10 cellular contexts compared by ENCODE assay signal in the genomic region with DNA sequence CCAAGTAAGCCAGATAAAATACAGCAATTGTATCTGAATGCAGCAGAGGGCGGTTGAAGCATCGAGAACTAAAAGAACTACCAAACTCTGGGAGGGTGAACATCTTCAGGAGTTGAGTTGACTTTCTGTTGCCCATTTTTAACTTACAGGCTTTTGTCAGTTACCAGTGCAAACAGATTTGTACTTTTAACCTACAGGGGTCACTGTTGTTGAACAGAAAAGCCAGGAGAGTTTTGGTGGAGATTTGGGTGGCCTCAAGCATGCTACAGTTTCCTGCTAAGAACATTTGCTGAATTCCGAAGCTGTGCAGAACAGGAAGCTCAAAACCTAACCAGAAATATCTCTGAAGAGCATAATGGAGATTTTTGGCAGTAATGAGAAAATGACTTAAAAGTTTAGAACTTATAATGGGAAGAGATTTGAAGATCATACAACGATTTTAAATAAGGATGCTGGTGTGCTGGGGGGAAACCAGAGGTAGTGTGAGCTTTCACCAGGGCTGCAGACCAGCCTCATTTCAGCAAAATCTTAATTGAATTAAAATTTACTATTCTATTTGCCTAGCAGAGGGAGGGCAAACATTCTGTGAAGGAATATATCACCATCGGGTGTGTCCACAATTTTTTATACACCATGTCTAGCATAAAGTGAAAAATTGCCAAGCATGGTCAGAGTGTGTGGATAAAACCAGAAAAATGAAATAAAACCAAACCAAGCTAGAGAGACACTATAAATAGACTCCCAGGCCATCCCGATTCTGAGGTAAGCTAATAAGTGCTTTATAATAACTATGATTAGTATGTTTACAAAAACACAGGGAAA.
DNase-seq lines count a peak whose midpoint lies in the region; ATAC-seq, FAIRE-seq and TF ChIP-seq lines count a peak whose summit lies in the region.
"Had no signal": no experiment of that assay in that cellular context is flagged by ENCODE, and none has a peak within 500 bp of the region (broad histone marks: within the 10 kb centered on the region; RNA-seq: fewer than 3 reads in every experiment).

No MANE protein-coding gene starts in this region.

- FAIRE-seq in GM19239 (lab: Jason Lieb, UNC): peak; percentile 96

- no peak overlapping the region for H3K9ac ChIP-seq in neuronal stem cell (ENCODE audit: low read depth, low read length, poor library complexity)

- peaks cover 0 to 5% of the 10 kb centered on the region in 2 donors for H3K9me3 ChIP-seq in neuronal stem cell (replicated peaks in 1 of 2; ENCODE audit: control insufficient read depth in 2 of 2, insufficient read depth in 1 of 2, low read depth in 1 of 2, low read length in 2 of 2)
- H3K9me3 ChIP-seq: neutrophil, SJSA1 had no signal

- H2AFZ ChIP-seq in neuronal stem cell (ENCODE audit: low read length): no peak overlapping the region

- POLR2A ChIA-PET in RWPE1 (lab: Yijun Ruan, JAX; ENCODE audit: low non-redundant PET): no interaction called here

- no peak overlapping the region for H2BK15ac ChIP-seq in neuronal stem cell (ENCODE audit: low read length)

- no peak overlapping the region for H2BK12ac ChIP-seq in neuronal stem cell (ENCODE audit: low read length)

- ATAC-seq in HG03565 (IDR thresholded peaks at IDR 0.05; ENCODE audit: unreplicated experiment): peak; percentile 82

- TF ChIP-seq CTCF in RWPE1 (conservative IDR thresholded peaks at IDR 0.05; ENCODE audit: low read depth) (peak; percentile 45), coronary artery (IDR thresholded peaks at IDR 0.05) (no peak)

- CTCF ChIA-PET in RWPE1 (lab: Yijun Ruan, JAX): interaction anchor here (0.6 to 1.9 kb wide), 11 partner anchors 14 to 510 kb away, joined by 3 to 8 read pairs (median 3); no protein-coding TSS in a partner anchor

- H3K27me3 ChIP-seq in neuronal stem cell (ENCODE audit: control insufficient read depth in 3 of 3, insufficient read depth in 3 of 3, low read depth in 1 of 3, low read length in 3 of 3): no peaks in the 10 kb centered on the region
- H3K27me3 ChIP-seq: neutrophil had no signal

- H3K27ac ChIP-seq in RWPE1: no peak overlapping the region
- H3K27ac ChIP-seq in neuronal stem cell (replicated peaks; ENCODE audit: low read length): no peak overlapping the region
- H3K27ac ChIP-seq in coronary artery: peak overlapping the region in 1 of 2 donors; percentile 25
- H3K27ac ChIP-seq: neutrophil, SJSA1 had no signal

- H3K4ac ChIP-seq in neuronal stem cell (ENCODE audit: low read length): no peak overlapping the region

- H3K14ac ChIP-seq in neuronal stem cell (ENCODE audit: low read length): no peak overlapping the region

- WGBS in neuronal stem cell (ENCODE audit: extremely low coverage in 2 of 2, insufficient read length in 2 of 2, insufficient replicate concordance in 1 of 2), 2 donors: no CpG with 5 or more reads among the region's 6 CpGs

- no peak overlapping the region for H3K23ac ChIP-seq in neuronal stem cell (ENCODE audit: low read depth, low read length, poor library complexity)

- H3K79me1 ChIP-seq in neuronal stem cell (ENCODE audit: low read depth, low read length): no peaks in the 10 kb centered on the region

- no peak overlapping the region for H2BK120ac ChIP-seq in neuronal stem cell (ENCODE audit: low read depth, low read length)

- DNase-seq in COLO829 (ENCODE audit: low spot score) (peak; percentile 28), GM19239 (ENCODE audit: insufficient read length, low spot score) (no peak), RWPE1 (ENCODE audit: low spot score) (no peak), fibroblast of gingiva (ENCODE audit: low read depth) (peak; percentile 67), neuronal stem cell (ENCODE audit: low spot score) (peak; percentile 31), NCI-H187 treated with DMSO at 0.1 percent for 48 hours (lab: John Stamatoyannopoulos, UW) (no peak), coronary artery (ENCODE audit: low spot score) (no peak)

- no peak overlapping the region for H2AK5ac ChIP-seq in neuronal stem cell (ENCODE audit: low read depth, low read length)

- no peak overlapping the region for H4K91ac ChIP-seq in neuronal stem cell (ENCODE audit: low read depth, low read length, poor library complexity)

- no peak overlapping the region for H3K18ac ChIP-seq in neuronal stem cell (ENCODE audit: low read length)

- no peak overlapping the region for H4K8ac ChIP-seq in neuronal stem cell (ENCODE audit: low read depth, low read length)

- peaks cover 0 to 32% of the 10 kb centered on the region in 2 donors for H3K36me3 ChIP-seq in neuronal stem cell (replicated peaks in 1 of 2; ENCODE audit: control insufficient read depth in 2 of 2, insufficient read depth in 2 of 2, low read length in 2 of 2)
- H3K36me3 ChIP-seq: neutrophil, SJSA1 had no signal

- H3K4me3 ChIP-seq in neuronal stem cell (ENCODE audit: low read length in 2 of 2) (no peak overlapping the region), coronary artery (no peak overlapping the region)
- H3K4me3 ChIP-seq: SJSA1 had no signal

- no peak overlapping the region for H2BK5ac ChIP-seq in neuronal stem cell (ENCODE audit: low read length)

- no peaks in the 10 kb centered on the region for H3K4me1 ChIP-seq in neuronal stem cell (ENCODE audit: control insufficient read depth in 2 of 2, insufficient read depth in 1 of 2, low read depth in 1 of 2, low read length in 2 of 2)
- H3K4me1 ChIP-seq: SJSA1 had no signal

- H3K4me2 ChIP-seq in neuronal stem cell (ENCODE audit: insufficient read depth, low read length, poor library complexity, severe bottlenecking): no peak overlapping the region

Comparison
In these comparisons a context has a peak if more than half of its experiments do, and no peak if none do; other contexts are left out.
1. DNase-seq: peak in COLO829 (single experiment), fibroblast of gingiva (single experiment) and neuronal stem cell (single experiment); none in GM19239 (single experiment), RWPE1 (single experiment), NCI-H187 treated with DMSO at 0.1 percent for 48 hours (single experiment) and coronary artery (single experiment).